In genomic region chr18:54148678-54149077, GRCh38 we compare ENCODE assay signal across 10 cellular contexts.
DNase-seq lines count a peak whose midpoint lies in the region; ATAC-seq and TF ChIP-seq lines count a peak whose summit lies in the region.
"Had no signal": no experiment of that assay in that cellular context is flagged by ENCODE, and none has a peak within 500 bp of the region (broad histone marks: within the 10 kb centered on the region; RNA-seq: fewer than 3 reads in every experiment).

No MANE protein-coding gene starts in this region.

- H3K4me3 ChIP-seq in esophagus (ENCODE audit: low read depth in 1 of 2, low read length in 2 of 2) (no peak overlapping the region), smooth muscle cell (no peak overlapping the region), mesendoderm (ENCODE audit: low read length) (no peak overlapping the region)

- no peak overlapping the region for H2AK5ac ChIP-seq in mesendoderm (ENCODE audit: low read length)

- no peak overlapping the region for H4K5ac ChIP-seq in mesendoderm (ENCODE audit: low read length)

- H2BK5ac ChIP-seq in mesendoderm (ENCODE audit: low read length), result no peak overlapping the region

- H3K18ac ChIP-seq in mesendoderm (ENCODE audit: low read length), result no peak overlapping the region

- peak; percentile 0 for ATAC-seq in HG02885 (IDR thresholded peaks at IDR 0.05; ENCODE audit: poor library complexity, unreplicated experiment)
- ATAC-seq in SK-N-SH treated with all-trans-retinoic acid at 6 μM for 48 hours, result peak; percentile 16

- 74 to 77% methylated on average over 4 of the region's 4 CpGs for WGBS in esophagus, 2 donors
- WGBS in smooth muscle cell (ENCODE audit: low lambda C conversion rate), result 62% methylated on average over 4 of the region's 4 CpGs
- no CpG with 5 or more reads among the region's 4 CpGs for WGBS in mesendoderm (ENCODE audit: extremely low coverage, insufficient coverage, low lambda C conversion rate)

- DNase-seq in smooth muscle cell (lab: John Stamatoyannopoulos, UW; ENCODE audit: unreplicated experiment) (no peak), SIG-M5 (lab: John Stamatoyannopoulos, UW) (no peak), mesendoderm (no peak), inferior parietal cortex (ENCODE audit: extremely low spot score) (no peak)
- DNase-seq in activated effector memory CD4-positive, alpha-beta T cell treated with Interleukin-2 at 50 U/mL for 16 hours, result no peak
- DNase-seq: cerebellar nuclear complex, NCI-H1694 treated with DMSO at 0.1 percent for 48 hours had no signal

- no peak overlapping the region for H3K23ac ChIP-seq in mesendoderm (ENCODE audit: low read length)

- H4K20me1 ChIP-seq in smooth muscle cell (ENCODE audit: low read depth), result no peaks in the 10 kb centered on the region

- H3F3A ChIP-seq in smooth muscle cell (ENCODE audit: low read depth), result peaks cover 9% of the 10 kb centered on the region

- H3K79me1 ChIP-seq in mesendoderm (ENCODE audit: low read length), result no peaks in the 10 kb centered on the region

- H3K79me2 ChIP-seq in smooth muscle cell (ENCODE audit: low read depth) (no peaks in the 10 kb centered on the region), mesendoderm (ENCODE audit: control insufficient read depth, insufficient read depth, low read length) (no peaks in the 10 kb centered on the region)

- no peak overlapping the region for H3K56ac ChIP-seq in mesendoderm (ENCODE audit: low read length)

- peak overlapping the region; percentile 75 for H3K27ac ChIP-seq in esophagus (ENCODE audit: low read depth in 2 of 2, low read length in 1 of 2)
- H3K27ac ChIP-seq in smooth muscle cell (ENCODE audit: low read depth), result peak overlapping the region; percentile 93
- no peak overlapping the region for H3K27ac ChIP-seq in mesendoderm (ENCODE audit: low read depth, low read length)

- TF ChIP-seq CTCF in smooth muscle cell (IDR thresholded peaks at IDR 0.05; ENCODE audit: borderline replicate concordance, insufficient read depth, poor library complexity, severe bottlenecking), result no peak

- H3K9me3 ChIP-seq in esophagus (ENCODE audit: control insufficient read depth in 2 of 2, insufficient read depth in 1 of 2, low read depth in 1 of 2, low read length in 1 of 2) (no peaks in the 10 kb centered on the region), smooth muscle cell (replicated peaks; ENCODE audit: low read depth) (peaks cover 4% of the 10 kb centered on the region)

- peak overlapping the region; percentile 63 for H3K9ac ChIP-seq in smooth muscle cell (ENCODE audit: low read depth)
- no peak overlapping the region for H3K9ac ChIP-seq in mesendoderm (ENCODE audit: low read length)

- H2BK120ac ChIP-seq in mesendoderm (ENCODE audit: low read depth, low read length), result no peak overlapping the region

- no peak overlapping the region for H3K4ac ChIP-seq in mesendoderm (ENCODE audit: low read depth, low read length)

- H2AFZ ChIP-seq in smooth muscle cell (ENCODE audit: low read depth), result no peak overlapping the region

- H3K4me1 ChIP-seq in esophagus (ENCODE audit: control insufficient read depth in 2 of 2, insufficient read depth in 2 of 2, low read length in 1 of 2) (peaks cover 2 to 4% of the 10 kb centered on the region in 2 donors), smooth muscle cell (ENCODE audit: low read depth) (peaks cover 10% of the 10 kb centered on the region), mesendoderm (ENCODE audit: control insufficient read depth, low read depth, low read length) (peaks cover 3% of the 10 kb centered on the region)

- H4K8ac ChIP-seq in mesendoderm (ENCODE audit: low read depth, low read length), result no peak overlapping the region

- H2BK15ac ChIP-seq in mesendoderm (replicated peaks; ENCODE audit: low read depth), result no peak overlapping the region

- H3K27me3 ChIP-seq in esophagus (ENCODE audit: control insufficient read depth in 1 of 2, insufficient read depth in 2 of 2, low read length in 2 of 2) (no peaks in the 10 kb centered on the region), smooth muscle cell (ENCODE audit: low read depth) (no peaks in the 10 kb centered on the region), mesendoderm (ENCODE audit: insufficient read depth, low read length, poor library complexity) (no peaks in the 10 kb centered on the region)

- H3K36me3 ChIP-seq in esophagus (ENCODE audit: control insufficient read depth in 2 of 2, insufficient read depth in 2 of 2, low read length in 1 of 2) (peaks cover 0 to 3% of the 10 kb centered on the region in 2 donors), smooth muscle cell (ENCODE audit: low read depth) (peaks cover under 1% of the 10 kb centered on the region), mesendoderm (ENCODE audit: control insufficient read depth, insufficient read depth, low read length) (no peaks in the 10 kb centered on the region)

- H3K4me2 ChIP-seq in smooth muscle cell (peak overlapping the region; percentile 72), mesendoderm (ENCODE audit: low read length) (no peak overlapping the region)

TF ChIP-seq in SK-N-SH treated with all-trans-retinoic acid at 6 μM for 48 hours, 23 proteins besides CTCF, POLR2A, EP300 and RAD21 (continues in another document):
- TF ChIP-seq, protein P1, sequence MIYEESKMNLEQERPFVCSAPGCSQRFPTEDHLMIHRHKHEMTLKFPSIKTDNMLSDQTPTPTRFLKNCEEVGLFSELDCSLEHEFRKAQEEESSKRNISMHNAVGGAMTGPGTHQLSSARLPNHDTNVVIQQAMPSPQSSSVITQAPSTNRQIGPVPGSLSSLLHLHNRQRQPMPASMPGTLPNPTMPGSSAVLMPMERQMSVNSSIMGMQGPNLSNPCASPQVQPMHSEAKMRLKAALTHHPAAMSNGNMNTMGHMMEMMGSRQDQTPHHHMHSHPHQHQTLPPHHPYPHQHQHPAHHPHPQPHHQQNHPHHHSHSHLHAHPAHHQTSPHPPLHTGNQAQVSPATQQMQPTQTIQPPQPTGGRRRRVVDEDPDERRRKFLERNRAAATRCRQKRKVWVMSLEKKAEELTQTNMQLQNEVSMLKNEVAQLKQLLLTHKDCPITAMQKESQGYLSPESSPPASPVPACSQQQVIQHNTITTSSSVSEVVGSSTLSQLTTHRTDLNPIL (CRISPR knock-in tag; IDR thresholded peaks at IDR 0.05; ENCODE audit: low read depth), result no peak
- TF ChIP-seq PPARA (CRISPR knock-in tag; IDR thresholded peaks at IDR 0.05; ENCODE audit: borderline replicate concordance) (no peak), OSR1 (CRISPR knock-in tag; IDR thresholded peaks at IDR 0.05) (no peak), ZNF70 (CRISPR knock-in tag; IDR thresholded peaks at IDR 0.05) (no peak), ZC3H10 (CRISPR knock-in tag; IDR thresholded peaks at IDR 0.05) (no peak), ZFP30 (CRISPR knock-in tag; IDR thresholded peaks at IDR 0.05) (no peak), ZFP3 (CRISPR knock-in tag; IDR thresholded peaks at IDR 0.05) (no peak), RARB (CRISPR knock-in tag; IDR thresholded peaks at IDR 0.05) (no peak), ZNF8 (CRISPR knock-in tag; IDR thresholded peaks at IDR 0.05) (no peak), GLIS3 (CRISPR knock-in tag; IDR thresholded peaks at IDR 0.05) (no peak), BACH2 (CRISPR knock-in tag; IDR thresholded peaks at IDR 0.05; ENCODE audit: borderline replicate concordance) (no peak)
- TF ChIP-seq, protein P2, sequence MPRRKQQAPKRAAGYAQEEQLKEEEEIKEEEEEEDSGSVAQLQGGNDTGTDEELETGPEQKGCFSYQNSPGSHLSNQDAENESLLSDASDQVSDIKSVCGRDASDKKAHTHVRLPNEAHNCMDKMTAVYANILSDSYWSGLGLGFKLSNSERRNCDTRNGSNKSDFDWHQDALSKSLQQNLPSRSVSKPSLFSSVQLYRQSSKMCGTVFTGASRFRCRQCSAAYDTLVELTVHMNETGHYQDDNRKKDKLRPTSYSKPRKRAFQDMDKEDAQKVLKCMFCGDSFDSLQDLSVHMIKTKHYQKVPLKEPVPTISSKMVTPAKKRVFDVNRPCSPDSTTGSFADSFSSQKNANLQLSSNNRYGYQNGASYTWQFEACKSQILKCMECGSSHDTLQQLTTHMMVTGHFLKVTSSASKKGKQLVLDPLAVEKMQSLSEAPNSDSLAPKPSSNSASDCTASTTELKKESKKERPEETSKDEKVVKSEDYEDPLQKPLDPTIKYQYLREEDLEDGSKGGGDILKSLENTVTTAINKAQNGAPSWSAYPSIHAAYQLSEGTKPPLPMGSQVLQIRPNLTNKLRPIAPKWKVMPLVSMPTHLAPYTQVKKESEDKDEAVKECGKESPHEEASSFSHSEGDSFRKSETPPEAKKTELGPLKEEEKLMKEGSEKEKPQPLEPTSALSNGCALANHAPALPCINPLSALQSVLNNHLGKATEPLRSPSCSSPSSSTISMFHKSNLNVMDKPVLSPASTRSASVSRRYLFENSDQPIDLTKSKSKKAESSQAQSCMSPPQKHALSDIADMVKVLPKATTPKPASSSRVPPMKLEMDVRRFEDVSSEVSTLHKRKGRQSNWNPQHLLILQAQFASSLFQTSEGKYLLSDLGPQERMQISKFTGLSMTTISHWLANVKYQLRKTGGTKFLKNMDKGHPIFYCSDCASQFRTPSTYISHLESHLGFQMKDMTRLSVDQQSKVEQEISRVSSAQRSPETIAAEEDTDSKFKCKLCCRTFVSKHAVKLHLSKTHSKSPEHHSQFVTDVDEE (CRISPR knock-in tag; IDR thresholded peaks at IDR 0.05), result no peak
- TF ChIP-seq, protein P3, sequence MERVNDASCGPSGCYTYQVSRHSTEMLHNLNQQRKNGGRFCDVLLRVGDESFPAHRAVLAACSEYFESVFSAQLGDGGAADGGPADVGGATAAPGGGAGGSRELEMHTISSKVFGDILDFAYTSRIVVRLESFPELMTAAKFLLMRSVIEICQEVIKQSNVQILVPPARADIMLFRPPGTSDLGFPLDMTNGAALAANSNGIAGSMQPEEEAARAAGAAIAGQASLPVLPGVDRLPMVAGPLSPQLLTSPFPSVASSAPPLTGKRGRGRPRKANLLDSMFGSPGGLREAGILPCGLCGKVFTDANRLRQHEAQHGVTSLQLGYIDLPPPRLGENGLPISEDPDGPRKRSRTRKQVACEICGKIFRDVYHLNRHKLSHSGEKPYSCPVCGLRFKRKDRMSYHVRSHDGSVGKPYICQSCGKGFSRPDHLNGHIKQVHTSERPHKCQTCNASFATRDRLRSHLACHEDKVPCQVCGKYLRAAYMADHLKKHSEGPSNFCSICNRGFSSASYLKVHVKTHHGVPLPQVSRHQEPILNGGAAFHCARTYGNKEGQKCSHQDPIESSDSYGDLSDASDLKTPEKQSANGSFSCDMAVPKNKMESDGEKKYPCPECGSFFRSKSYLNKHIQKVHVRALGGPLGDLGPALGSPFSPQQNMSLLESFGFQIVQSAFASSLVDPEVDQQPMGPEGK (CRISPR knock-in tag; IDR thresholded peaks at IDR 0.05; ENCODE audit: borderline replicate concordance), result no peak
